Comparison of ENCODE assay signal across 1 cellular context in the genomic region with DNA sequence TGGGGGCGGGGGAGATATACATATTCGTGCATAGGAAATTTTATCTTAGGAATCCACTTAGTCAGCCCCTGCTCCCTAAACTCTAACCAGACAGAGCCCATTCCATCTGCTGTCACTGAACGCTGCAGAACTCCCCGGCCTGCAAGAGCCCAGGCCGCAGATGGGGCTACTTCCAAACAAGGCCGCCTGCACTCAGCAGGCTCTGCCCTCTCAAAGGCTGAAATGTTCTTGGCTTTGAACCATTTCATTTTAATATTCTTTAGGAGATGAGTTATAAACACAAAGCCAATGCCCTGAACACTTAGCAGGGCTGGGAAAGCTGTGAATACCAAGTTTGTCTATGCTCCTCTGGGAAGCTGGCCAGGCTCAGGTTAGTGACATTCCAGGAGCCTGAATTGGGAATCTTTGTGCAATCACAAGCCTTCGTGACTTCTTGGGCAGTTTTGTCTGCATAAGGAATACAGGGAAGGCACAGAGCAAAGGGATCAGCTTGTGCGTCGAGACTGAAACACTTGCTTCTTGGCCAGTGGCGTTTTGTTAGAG.
TF ChIP-seq lines count a peak whose summit lies in the region.

No MANE protein-coding gene starts in this region.

TF ChIP-seq in SK-N-SH treated with all-trans-retinoic acid at 6 μM for 48 hours, 23 proteins besides CTCF, POLR2A, EP300 and RAD21 (continued from another document):
- TF ChIP-seq TOX (CRISPR knock-in tag; IDR thresholded peaks at IDR 0.05; ENCODE audit: borderline replicate concordance) (no peak), ZFP3 (CRISPR knock-in tag; IDR thresholded peaks at IDR 0.05) (no peak), TCF4 (CRISPR knock-in tag; IDR thresholded peaks at IDR 0.05; ENCODE audit: borderline replicate concordance) (no peak)
- TF ChIP-seq, protein P1, sequence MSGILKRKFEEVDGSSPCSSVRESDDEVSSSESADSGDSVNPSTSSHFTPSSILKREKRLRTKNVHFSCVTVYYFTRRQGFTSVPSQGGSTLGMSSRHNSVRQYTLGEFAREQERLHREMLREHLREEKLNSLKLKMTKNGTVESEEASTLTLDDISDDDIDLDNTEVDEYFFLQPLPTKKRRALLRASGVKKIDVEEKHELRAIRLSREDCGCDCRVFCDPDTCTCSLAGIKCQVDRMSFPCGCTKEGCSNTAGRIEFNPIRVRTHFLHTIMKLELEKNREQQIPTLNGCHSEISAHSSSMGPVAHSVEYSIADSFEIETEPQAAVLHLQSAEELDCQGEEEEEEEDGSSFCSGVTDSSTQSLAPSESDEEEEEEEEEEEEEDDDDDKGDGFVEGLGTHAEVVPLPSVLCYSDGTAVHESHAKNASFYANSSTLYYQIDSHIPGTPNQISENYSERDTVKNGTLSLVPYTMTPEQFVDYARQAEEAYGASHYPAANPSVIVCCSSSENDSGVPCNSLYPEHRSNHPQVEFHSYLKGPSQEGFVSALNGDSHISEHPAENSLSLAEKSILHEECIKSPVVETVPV (CRISPR knock-in tag; IDR thresholded peaks at IDR 0.05), result no peak
TF ChIP-seq in SK-N-SH treated with all-trans-retinoic acid at 6 μM for 48 hours: peak in this region for 0.
